17 cellular contexts compared by ENCODE assay signal in genomic region chr14:61575126-61575525, GRCh38.
"Had no signal": no experiment of that assay in that cellular context is flagged by ENCODE, and none has a peak within 500 bp of the region (broad histone marks: within the 10 kb centered on the region; RNA-seq: fewer than 3 reads in every experiment).

No MANE protein-coding gene starts in this region.

- ATAC-seq: activated CD4-positive, CD25-positive, alpha-beta regulatory T cell treated with anti-CD3 and anti-CD28 coated beads, Interleukin-2, amount 50 U/mL, for 24 hours; activated naive CD8-positive, alpha-beta T cell treated with anti-CD3 and anti-CD28 coated beads, Interleukin-2, amount 50 U/mL, for 24 hours; activated T-helper 17 cell treated with anti-CD3 and anti-CD28 coated beads, Interleukin-2, amount 50 U/mL, for 72 hours; natural killer cell; stimulated activated naive CD8-positive, alpha-beta T cell treated with anti-CD3 and anti-CD28 coated beads, Interleukin-15, Interleukin-2, amounts not matched to agents 100 U/mL and 50 U/mL, for 24 hours had no signal

- H3K9me3 ChIP-seq: ascending aorta, left ventricle myocardium inferior, mucosa of descending colon, neutrophil had no signal

- H3K4me1 ChIP-seq: ascending aorta had no signal

- DNase-seq: activated CD4-positive, alpha-beta T cell treated with anti-CD3 and anti-CD28 coated beads, Interleukin-2, amount 50 U/mL, for 4 hours; activated naive CD4-positive, alpha-beta T cell treated with Interleukin-2 at 50 U/mL for 16 hours; activated naive CD8-positive, alpha-beta T cell treated with anti-CD3 and anti-CD28 coated beads, Interleukin-2, amount 50 U/mL, for 24 hours; hippocampal formation; left ventricle myocardium inferior; mucosa of descending colon; natural killer cell; stimulated activated CD4-positive, alpha-beta T cell treated with anti-CD3 and anti-CD28 coated beads, Interleukin-4, amount 100 ng/mL, for 24 hours; stimulated activated naive CD8-positive, alpha-beta T cell treated with anti-CD3 and anti-CD28 coated beads, Interleukin-15, Interleukin-2, amounts not matched to agents 100 U/mL and 50 U/mL, for 24 hours; T-helper 1 cell; T1000 had no signal

- H3K4me3 ChIP-seq: ascending aorta, left ventricle myocardium inferior, mucosa of descending colon, skin epidermis had no signal

- H3K4me3 Mint-ChIP-seq: activated naive CD8-positive, alpha-beta T cell treated with anti-CD3 and anti-CD28 coated beads, Interleukin-2, amount 50 U/mL, for 24 hours; activated T-helper 17 cell treated with anti-CD3 and anti-CD28 coated beads, Interleukin-2, amount 50 U/mL, for 72 hours; natural killer cell; type B pancreatic cell had no signal

- H3K27ac Mint-ChIP-seq: activated naive CD8-positive, alpha-beta T cell treated with anti-CD3 and anti-CD28 coated beads, Interleukin-2, amount 50 U/mL, for 24 hours; activated T-helper 17 cell treated with anti-CD3 and anti-CD28 coated beads, Interleukin-2, amount 50 U/mL, for 72 hours; natural killer cell had no signal

- H3K9me3 Mint-ChIP-seq: activated naive CD8-positive, alpha-beta T cell treated with anti-CD3 and anti-CD28 coated beads, Interleukin-2, amount 50 U/mL, for 24 hours; activated T-helper 17 cell treated with anti-CD3 and anti-CD28 coated beads, Interleukin-2, amount 50 U/mL, for 72 hours; natural killer cell; type B pancreatic cell had no signal

- H3K36me3 ChIP-seq: ascending aorta, left ventricle myocardium inferior, neutrophil had no signal

- H3K36me3 Mint-ChIP-seq: natural killer cell, type B pancreatic cell had no signal

- H3K27me3 ChIP-seq: ascending aorta, neutrophil had no signal

- H3K27ac ChIP-seq: ascending aorta, left ventricle myocardium inferior, neutrophil had no signal

- H3K27me3 Mint-ChIP-seq: activated naive CD8-positive, alpha-beta T cell treated with anti-CD3 and anti-CD28 coated beads, Interleukin-2, amount 50 U/mL, for 24 hours; activated T-helper 17 cell treated with anti-CD3 and anti-CD28 coated beads, Interleukin-2, amount 50 U/mL, for 72 hours had no signal
